Comparison of ENCODE assay signal across 6 cellular contexts in the genomic region with DNA sequence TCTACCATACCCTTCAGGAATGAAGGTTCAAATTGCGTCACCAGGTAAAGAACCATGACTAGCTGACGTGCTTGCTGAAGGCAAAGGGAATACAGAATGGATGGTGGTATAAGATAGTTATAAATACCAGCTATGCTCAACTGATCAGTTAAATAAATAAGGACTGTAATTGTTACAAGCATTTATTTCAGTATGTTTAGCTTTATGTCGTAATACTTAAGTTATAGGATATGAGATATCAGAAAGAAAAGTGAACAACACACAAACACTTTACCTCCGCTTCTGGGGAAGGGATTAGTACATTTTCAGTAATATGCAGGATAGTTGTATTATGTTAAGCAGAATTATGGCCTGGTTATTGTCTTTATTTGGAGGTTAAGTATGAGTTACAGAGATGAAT.
"Had no signal": no experiment of that assay in that cellular context is flagged by ENCODE, and none has a peak within 500 bp of the region (broad histone marks: within the 10 kb centered on the region; RNA-seq: fewer than 3 reads in every experiment).

No MANE protein-coding gene starts in this region.

- H3K4me3 Mint-ChIP-seq: IgD-negative memory B cell had no signal

- ATAC-seq: HepG2 had no signal

- FAIRE-seq: HepG2, HTR-8/SVneo had no signal

- H3K27ac ChIP-seq: HL-60 had no signal

- H3K4me1 Mint-ChIP-seq: IgD-negative memory B cell had no signal

- H3K27me3 Mint-ChIP-seq: IgD-negative memory B cell had no signal

- DNase-seq: KBM-7, KG1 had no signal

- H3K27ac Mint-ChIP-seq: IgD-negative memory B cell had no signal

- H3K36me3 Mint-ChIP-seq: IgD-negative memory B cell had no signal
